Comparison of ENCODE assay signal across 11 cellular contexts in the genomic region with DNA sequence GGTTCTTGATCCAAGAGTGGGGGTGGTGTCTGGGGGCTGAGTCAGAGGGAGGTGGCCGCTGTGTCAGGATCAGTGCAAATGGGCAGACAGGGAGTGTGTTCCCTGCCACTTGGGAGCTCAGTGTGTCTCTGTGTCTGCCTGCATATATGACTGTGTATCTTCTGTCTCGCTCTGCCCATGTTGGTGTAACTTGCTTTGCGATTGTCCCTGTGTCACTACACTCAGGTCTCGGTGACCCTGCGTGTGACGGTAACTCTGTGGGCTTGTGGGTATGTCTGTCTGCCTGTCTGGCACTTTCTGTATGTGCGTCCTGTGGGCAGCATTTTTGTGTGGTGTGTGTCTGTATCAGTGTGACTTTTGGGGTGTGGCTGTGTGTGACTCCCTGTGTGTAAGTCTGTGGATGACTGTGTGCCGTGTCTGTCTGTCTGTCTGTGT. TPM values are rescaled to one million over a fixed set of nuclear protein-coding genes. Genes with fewer than 3 reads are reported as not detected.
A peak's percentile ranks its signal among the peaks of the same experiment; 100 is the strongest.
DNase-seq lines count a peak whose midpoint lies in the region; ATAC-seq, FAIRE-seq and TF ChIP-seq lines count a peak whose summit lies in the region.
"Had no signal": no experiment of that assay in that cellular context is flagged by ENCODE, and none has a peak within 500 bp of the region (broad histone marks: within the 10 kb centered on the region; RNA-seq: fewer than 3 reads in every experiment).

No MANE protein-coding gene starts in this region.

- H3K36me3 ChIP-seq in A673 (ENCODE audit: insufficient read depth, low read length, poor library complexity, severe bottlenecking) = no peaks in the 10 kb centered on the region
- no peaks in the 10 kb centered on the region; a peak in 1 of 8 replicates for H3K36me3 ChIP-seq in H1 (ENCODE audit: control insufficient read depth in 2 of 4, insufficient read depth in 4 of 4, low read length in 3 of 4)
- no peaks in the 10 kb centered on the region for H3K36me3 ChIP-seq in psoas muscle (ENCODE audit: insufficient read depth in 1 of 2, low read depth in 1 of 2)
- H3K36me3 ChIP-seq in transverse colon = no peaks in the 10 kb centered on the region

- H3K14ac ChIP-seq in H1 (ENCODE audit: insufficient read length) = no peak overlapping the region

- H3K18ac ChIP-seq in H1 (ENCODE audit: extremely low read depth, low read length) = no peak overlapping the region

- H2AK5ac ChIP-seq in H1 (ENCODE audit: low read depth, low read length) = peak overlapping the region; percentile 90

- H3K79me2 ChIP-seq in H1 (ENCODE audit: control insufficient read depth in 1 of 2, insufficient read depth in 2 of 2, low read length in 2 of 2) = no peaks in the 10 kb centered on the region

- TF ChIP-seq EP300 in H1 (IDR thresholded peaks at IDR 0.05; ENCODE audit: borderline replicate concordance in 1 of 2, low read depth in 2 of 2, low read length in 2 of 2) (no peak), transverse colon (IDR thresholded peaks at IDR 0.05; ENCODE audit: low read depth) (no peak)

- TF ChIP-seq CTCF in A673 (conservative IDR thresholded peaks at IDR 0.05; ENCODE audit: low read depth, low read length) (no peak), HFFc6 (IDR thresholded peaks at IDR 0.05) (no peak), H1 (IDR thresholded peaks at IDR 0.05; ENCODE audit: control extremely low read depth in 1 of 3, insufficient read depth in 1 of 3, low read depth in 1 of 3, low read length in 3 of 3) (no peak), psoas muscle (IDR thresholded peaks at IDR 0.05) (no peak), transverse colon (IDR thresholded peaks at IDR 0.05) (no peak)

- H3K4me1 ChIP-seq in A673 (ENCODE audit: insufficient read depth, low read length, poor library complexity, severe bottlenecking) (peaks cover 54% of the 10 kb centered on the region), H1 (replicated peaks in 1 of 4; ENCODE audit: control insufficient read depth in 3 of 4, insufficient read depth in 4 of 4, low read length in 3 of 4) (peaks cover 0 to 12% (median 7%) of the 10 kb centered on the region in 4 experiments; a peak in 6 of 7 replicates), psoas muscle (peaks cover 3% of the 10 kb centered on the region), transverse colon (peaks cover 6 to 31% (median 21%) of the 10 kb centered on the region in 4 donors)

- no peak overlapping the region for H4K8ac ChIP-seq in H1 (ENCODE audit: extremely low read depth, insufficient read depth, low read length)

- no peaks in the 10 kb centered on the region for H3K79me1 ChIP-seq in H1 (ENCODE audit: low read depth, low read length)

- peaks cover 36% of the 10 kb centered on the region for H3K4me1 Mint-ChIP-seq in HFFc6 (ENCODE audit: low read depth)
- H3K4me1 Mint-ChIP-seq: endodermal cell had no signal

- ATAC-seq in psoas muscle = no peak

- no peak overlapping the region for H2BK20ac ChIP-seq in H1 (ENCODE audit: low read length)

- BruUV-seq in A673 (replicated peaks; lab: Mats Ljungman, UMichigan) = no TSS peak

- no peak overlapping the region for H2AFZ ChIP-seq in H1 (ENCODE audit: low read length)

- H3K27ac ChIP-seq in A673 (ENCODE audit: low read depth, low read length, poor library complexity, severe bottlenecking) (peak overlapping the region; percentile 34), H1 (ENCODE audit: low read depth, low read length) (no peak overlapping the region), psoas muscle (no peak overlapping the region), transverse colon (no peak overlapping the region)

- peak overlapping the region; percentile 25 for H3K4me3 Mint-ChIP-seq in HFFc6
- H3K4me3 Mint-ChIP-seq: endodermal cell had no signal

- H4K5ac ChIP-seq in H1 (ENCODE audit: insufficient read length, low read depth, low read length) = no peak overlapping the region

- H2BK120ac ChIP-seq in H1 (replicated peaks; ENCODE audit: low read depth, low read length) = peak overlapping the region; percentile 72

- no peak overlapping the region for H2BK5ac ChIP-seq in H1 (ENCODE audit: low read depth, low read length)

- H3K23ac ChIP-seq in H1 (ENCODE audit: insufficient read length) = no peak overlapping the region

- peak overlapping the region; percentile 92; the same call in 1 of the 2 replicates for H2BK15ac ChIP-seq in H1 (ENCODE audit: low read length)

- DNase-seq in A673 (ENCODE audit: low spot score) = no peak
- peak; percentile 36 for DNase-seq in HFFc6
- DNase-seq in H1 (ENCODE audit: low read depth in 1 of 2, low spot score in 2 of 2) = no peak
- no peak for DNase-seq in psoas muscle
- no peak for DNase-seq in HT-29 (ENCODE audit: low spot score)
- DNase-seq in transverse colon = no peak
- DNase-seq: NCI-H2029 treated with DMSO at 0.1 percent for 48 hours, SHP77 had no signal

- CTCF ChIA-PET in A673 (lab: Charles Lee) (no interaction called here), H1 (lab: Charles Lee; ENCODE audit: partially characterized antibody) (interaction anchor here (0.6 to 2.3 kb wide), 13 partner anchors 9 to 622 kb away, joined by 3 to 16 read pairs (median 5); a partner anchor contains a TSS)

- H3K9me3 ChIP-seq in A673 (ENCODE audit: low read depth, low read length, poor library complexity, severe bottlenecking) (no peaks in the 10 kb centered on the region), H1 (ENCODE audit: insufficient read depth in 2 of 2, low read depth in 1 of 2, low read length in 1 of 2) (no peaks in the 10 kb centered on the region), psoas muscle (no peaks in the 10 kb centered on the region), transverse colon (no peaks in the 10 kb centered on the region)

- TF ChIP-seq RAD21 in H1 (IDR thresholded peaks at IDR 0.05 in 1 of 2, conservative IDR thresholded peaks at IDR 0.05 in 1 of 2; ENCODE audit: low read depth in 2 of 2, low read length in 2 of 2) = no peak

- in situ Hi-C loops in transverse colon (cut with MboI; ENCODE audit: low pct_ligation_motif_present in 1 of 4, low pct_unique_long_range_greater_than_20kb in 1 of 4, low sequenced_read_pairs in 3 of 4) = no loop called here

- intact Hi-C loops in A673 (cut with micrococcal nuclease; ENCODE audit: unreplicated experiment) (no loop called here), psoas muscle (cut with DNase I) (no loop called here), transverse colon (cut with DNase I; ENCODE audit: low total_unique reads) (no loop called here)

- FAIRE-seq in H1 (lab: Jason Lieb, UNC) = no peak
- FAIRE-seq: D721Med had no signal

- H3K9me3 Mint-ChIP-seq in HFFc6 = no peaks in the 10 kb centered on the region
- H3K9me3 Mint-ChIP-seq: endodermal cell had no signal

- peak overlapping the region; percentile 74 for H4K91ac ChIP-seq in H1 (replicated peaks; ENCODE audit: insufficient read length, low read length)

- H3K27me3 Mint-ChIP-seq in HFFc6 (ENCODE audit: insufficient read depth) = peaks cover 21% of the 10 kb centered on the region

- H3K27ac Mint-ChIP-seq in HFFc6 = peak overlapping the region; percentile 8; the same call in 1 of the 2 replicates
- H3K27ac Mint-ChIP-seq: endodermal cell had no signal

- H4K20me1 ChIP-seq in H1 (replicated peaks in 1 of 2; ENCODE audit: control insufficient read depth in 1 of 2, insufficient read depth in 2 of 2, low read length in 2 of 2) = peaks cover 0 to 21% of the 10 kb centered on the region in 2 experiments

- H3K9ac ChIP-seq in H1 (replicated peaks in 1 of 4; ENCODE audit: extremely low read depth in 1 of 4, low read depth in 3 of 4, low read length in 3 of 4) = no peak overlapping the region

- H3K4ac ChIP-seq in H1 (replicated peaks; ENCODE audit: insufficient read length, low read depth, low read length) = no peak overlapping the region

- no peak overlapping the region for H3K4me2 ChIP-seq in H1 (ENCODE audit: insufficient read depth in 1 of 2, low read depth in 2 of 2, low read length in 2 of 2)

- H2BK12ac ChIP-seq in H1 (ENCODE audit: low read depth, low read length) = peak overlapping the region; percentile 80; the same call in 1 of the 2 replicates

- WGBS in H1 (ENCODE audit: extremely low coverage in 1 of 2, insufficient coverage in 1 of 2, insufficient read length in 1 of 2, insufficient replicate concordance in 2 of 2, low coverage in 1 of 2, low lambda C conversion rate in 2 of 2, missing lambda C conversion rate in 1 of 2), 2 experiments = 89% methylated on average over 8 of the region's 8 CpGs; no CpG with 5 or more reads in 1 of the 2 experiments
- 59 to 66% (median 66%) methylated on average over 8 of the region's 8 CpGs for WGBS in psoas muscle, 3 donors
- 76% methylated on average over 8 of the region's 8 CpGs; no CpG with 5 or more reads in 1 of the 2 donors for WGBS in transverse colon (ENCODE audit: low coverage in 1 of 2), 2 donors

- no peak overlapping the region for H3K56ac ChIP-seq in H1 (replicated peaks; ENCODE audit: insufficient read length, low read depth, low read length)

- H3K4me3 ChIP-seq in A673 (ENCODE audit: low read depth, low read length, poor library complexity, severe bottlenecking) (no peak overlapping the region), H1 (ENCODE audit: extremely low read depth in 1 of 4, insufficient read depth in 2 of 4, low read depth in 3 of 4, low read length in 4 of 4) (no peak overlapping the region), psoas muscle (no peak overlapping the region), transverse colon (no peak overlapping the region)

- H3K23me2 ChIP-seq in H1 (ENCODE audit: low read depth, low read length) = peaks cover 11% of the 10 kb centered on the region; the same call in 1 of the 2 replicates

- TF ChIP-seq POLR2A in H1 (IDR thresholded peaks at IDR 0.05; ENCODE audit: control extremely low read depth in 1 of 2, low read depth in 2 of 2, low read length in 2 of 2) (no peak), transverse colon (IDR thresholded peaks at IDR 0.05) (no peak)

- POLR2A ChIA-PET in A673 (lab: Charles Lee; ENCODE audit: low non-redundant PET) = no interaction called here
- POLR2A ChIA-PET in H1 (lab: Charles Lee; ENCODE audit: partially characterized antibody) = interaction anchor here (1.0 to 2.5 kb wide), 5 partner anchors 9 to 76 kb away, joined by 5 to 20 read pairs (median 11); a partner anchor contains a TSS

- no peaks in the 10 kb centered on the region for H3K36me3 Mint-ChIP-seq in HFFc6 (ENCODE audit: low read depth)

- no peaks in the 10 kb centered on the region for H3K27me3 ChIP-seq in A673 (replicated peaks; ENCODE audit: insufficient read depth, low read depth, low read length, poor library complexity)
- H3K27me3 ChIP-seq in H1 (replicated peaks in 1 of 4; ENCODE audit: control insufficient read depth in 3 of 4, extremely low read depth in 1 of 4, insufficient read depth in 3 of 4, low read length in 3 of 4) = peaks cover 35 to 79% (median 72%) of the 10 kb centered on the region in 4 experiments
- H3K27me3 ChIP-seq in psoas muscle (ENCODE audit: insufficient read depth in 3 of 3, low read length in 2 of 3) = peaks cover under 1 to 72% (median 33%) of the 10 kb centered on the region in 3 donors
- peaks cover 63% of the 10 kb centered on the region for H3K27me3 ChIP-seq in transverse colon

RNA-seq across cellular contexts. Expression of a gene that starts 8.2 kb away (rescaled TPM):
- total RNA-seq in A673 (2021) = 0.95 and 1.2 TPM in 2 replicates
- total RNA-seq in HFFc6 (2021; fragmentation: NEBNext Ultra II Directional; extraction: Animal tissue kit (Norgen Biotek cat#: 25700)) = under 1 TPM in 4 of 6 experiments, not detected in 2; 0.09 to 0.17 (median 0.12) TPM
- not detected in 2 replicates for total RNA-seq in H1 (2021; fragmentation: NEBNext Ultra II Directional; extraction: Animal tissue kit (Norgen Biotek cat#: 25700))
- polyA plus RNA-seq in H1 (2011; rRNA removed) = 0.08 and 0.12 TPM in 2 replicates
- 0.03 TPM for polyA plus RNA-seq in H1 (2011; cell fraction: cytosol; rRNA removed)
- 0.33 TPM for polyA plus RNA-seq in H1 (2011; cell fraction: nucleus; rRNA removed)
- polyA plus RNA-seq in H1 (2012, experiment 1 of 2) = 0.08 to 0.16 TPM (median 0.10 TPM) in 3 of 4 replicates, not detected in the other
- not detected for polyA plus RNA-seq in H1 (2012, experiment 2 of 2)
- 0.02 TPM for polyA plus RNA-seq in H1 (2013, experiment 1 of 2)
- polyA plus RNA-seq in H1 (2013, experiment 2 of 2) = 0.06 TPM
- polyA minus RNA-seq in H1 (2011; rRNA and poly(A)+ RNA removed) = not detected in 2 replicates
- polyA minus RNA-seq in H1 (2011; cell fraction: cytosol; rRNA and poly(A)+ RNA removed) = not detected
- not detected for polyA minus RNA-seq in H1 (2011; cell fraction: nucleus; rRNA and poly(A)+ RNA removed)
- total RNA-seq in psoas muscle = not detected
- under 1 TPM in 1 of 3 donors, not detected in 2; 0.03 TPM for polyA plus RNA-seq in psoas muscle
- 0.39 and 0.64 TPM in 2 replicates for total RNA-seq in HT-29 (2014; rRNA removed; shearing (Covaris generic))
- total RNA-seq in transverse colon = 1 to 10 TPM in 2 of 4 donors, under 1 TPM in 2; 0.27 to 1.9 (median 0.95) TPM
- total RNA-seq: renal cortical epithelial cell had no signal

RNA-seq across cellular contexts. Expression of a gene that starts 22.7 kb away (rescaled TPM):
- total RNA-seq in A673 (2021) (114 and 124 TPM in 2 replicates), psoas muscle (10 to 100 TPM; 48.9 to 65.3 (median 55.9) TPM), transverse colon (100 to 1,000 TPM in 3 of 4 donors, 10 to 100 TPM in 1; 75.6 to 235 (median 165) TPM)
- 100 to 1,000 TPM; 245 to 349 (median 258) TPM for total RNA-seq in HFFc6 (2021; fragmentation: NEBNext Ultra II Directional; extraction: Animal tissue kit (Norgen Biotek cat#: 25700))
- total RNA-seq in H1 (2021; fragmentation: NEBNext Ultra II Directional; extraction: Animal tissue kit (Norgen Biotek cat#: 25700)) = 123 and 124 TPM in 2 replicates
- polyA plus RNA-seq in H1 (2011; rRNA removed) (439 and 585 TPM in 2 replicates), psoas muscle (100 to 1,000 TPM in 2 of 3 donors, 10 to 100 TPM in 1; 97.6 to 131 (median 102) TPM)
- polyA plus RNA-seq in H1 (2011; cell fraction: cytosol; rRNA removed) = 282 TPM
- polyA plus RNA-seq in H1 (2011; cell fraction: nucleus; rRNA removed) = 227 TPM
- 99.4 to 181 TPM (median 175 TPM) in 4 replicates for polyA plus RNA-seq in H1 (2012, experiment 1 of 2)
- 315 TPM for polyA plus RNA-seq in H1 (2012, experiment 2 of 2)
- 173 TPM for polyA plus RNA-seq in H1 (2013, experiment 1 of 2)
- 186 TPM for polyA plus RNA-seq in H1 (2013, experiment 2 of 2)
- polyA minus RNA-seq in H1 (2011; rRNA and poly(A)+ RNA removed) = 46.7 and 56.4 TPM in 2 replicates
- polyA minus RNA-seq in H1 (2011; cell fraction: cytosol; rRNA and poly(A)+ RNA removed) = 53.9 TPM
- polyA minus RNA-seq in H1 (2011; cell fraction: nucleus; rRNA and poly(A)+ RNA removed) = 41.0 TPM
- 232 and 234 TPM in 2 replicates for total RNA-seq in HT-29 (2014; rRNA removed; shearing (Covaris generic))

RNA-seq across cellular contexts. Expression of a gene that starts 53.4 kb away (rescaled TPM):
- 159 and 164 TPM in 2 replicates for total RNA-seq in A673 (2021)
- 10 to 100 TPM; 63.8 to 73.3 (median 68.2) TPM for total RNA-seq in HFFc6 (2021; fragmentation: NEBNext Ultra II Directional; extraction: Animal tissue kit (Norgen Biotek cat#: 25700))
- 49.0 and 54.6 TPM in 2 replicates for total RNA-seq in H1 (2021; fragmentation: NEBNext Ultra II Directional; extraction: Animal tissue kit (Norgen Biotek cat#: 25700))
- 23.0 and 41.1 TPM in 2 replicates for polyA plus RNA-seq in H1 (2011; rRNA removed)
- 35.9 TPM for polyA plus RNA-seq in H1 (2011; cell fraction: cytosol; rRNA removed)
- polyA plus RNA-seq in H1 (2011; cell fraction: nucleus; rRNA removed) = 95.3 TPM
- polyA plus RNA-seq in H1 (2012, experiment 1 of 2) = 38.4 to 51.0 TPM (median 48.8 TPM) in 4 replicates
- 35.5 TPM for polyA plus RNA-seq in H1 (2012, experiment 2 of 2)
- polyA plus RNA-seq in H1 (2013, experiment 1 of 2) = 49.6 TPM
- 44.9 TPM for polyA plus RNA-seq in H1 (2013, experiment 2 of 2)
- polyA minus RNA-seq in H1 (2011; rRNA and poly(A)+ RNA removed) = 9.4 and 11.0 TPM in 2 replicates
- polyA minus RNA-seq in H1 (2011; cell fraction: cytosol; rRNA and poly(A)+ RNA removed) = 25.5 TPM
- 34.6 TPM for polyA minus RNA-seq in H1 (2011; cell fraction: nucleus; rRNA and poly(A)+ RNA removed)
- 10 to 100 TPM; 15.8 to 22.2 (median 21.3) TPM for total RNA-seq in psoas muscle
- polyA plus RNA-seq in psoas muscle = 10 to 100 TPM; 20.4 to 28.0 (median 20.7) TPM
- 189 and 199 TPM in 2 replicates for total RNA-seq in HT-29 (2014; rRNA removed; shearing (Covaris generic))
- total RNA-seq in transverse colon = 100 to 1,000 TPM in 2 of 4 donors, 10 to 100 TPM in 2; 64.3 to 215 (median 113) TPM

RNA-seq across cellular contexts. Expression of a gene that starts 57.6 kb away (rescaled TPM):
- total RNA-seq in A673 (2021) = 8.5 and 9.0 TPM in 2 replicates
- total RNA-seq in HFFc6 (2021; fragmentation: NEBNext Ultra II Directional; extraction: Animal tissue kit (Norgen Biotek cat#: 25700)) = under 1 TPM in 4 of 6 experiments, not detected in 2; 0.10 to 0.66 (median 0.33) TPM
- 35.8 and 41.2 TPM in 2 replicates for total RNA-seq in H1 (2021; fragmentation: NEBNext Ultra II Directional; extraction: Animal tissue kit (Norgen Biotek cat#: 25700))
- 11.1 and 19.2 TPM in 2 replicates for polyA plus RNA-seq in H1 (2011; rRNA removed)
- 5.9 TPM for polyA plus RNA-seq in H1 (2011; cell fraction: cytosol; rRNA removed)
- 20.8 TPM for polyA plus RNA-seq in H1 (2011; cell fraction: nucleus; rRNA removed)
- 30.8 to 45.2 TPM (median 38.2 TPM) in 4 replicates for polyA plus RNA-seq in H1 (2012, experiment 1 of 2)
- 33.0 TPM for polyA plus RNA-seq in H1 (2012, experiment 2 of 2)
- polyA plus RNA-seq in H1 (2013, experiment 1 of 2) = 44.9 TPM
- polyA plus RNA-seq in H1 (2013, experiment 2 of 2) = 43.1 TPM
- 24.6 and 27.9 TPM in 2 replicates for polyA minus RNA-seq in H1 (2011; rRNA and poly(A)+ RNA removed)
- polyA minus RNA-seq in H1 (2011; cell fraction: cytosol; rRNA and poly(A)+ RNA removed) = 20.7 TPM
- 10.7 TPM for polyA minus RNA-seq in H1 (2011; cell fraction: nucleus; rRNA and poly(A)+ RNA removed)
- total RNA-seq in psoas muscle = under 1 TPM in 2 of 4 donors, not detected in 2; 0.15 to 0.24 TPM
- polyA plus RNA-seq in psoas muscle = under 1 TPM in 2 of 3 donors, not detected in 1; 0.12 to 0.17 TPM
- total RNA-seq in HT-29 (2014; rRNA removed; shearing (Covaris generic)) = 0.10 and 0.66 TPM in 2 replicates
- 1 to 10 TPM in 2 of 4 donors, under 1 TPM in 1, not detected in 1; 0.20 to 1.1 (median 1.1) TPM for total RNA-seq in transverse colon

RNA-seq across cellular contexts. Expression of a gene that starts 59.4 kb away (rescaled TPM):
- 14.4 and 17.8 TPM in 2 replicates for total RNA-seq in A673 (2021)
- total RNA-seq in HFFc6 (2021; fragmentation: NEBNext Ultra II Directional; extraction: Animal tissue kit (Norgen Biotek cat#: 25700)) = under 1 TPM in 4 of 6 experiments, not detected in 2; 0.23 to 0.62 (median 0.35) TPM
- 0.54 TPM in 1 of 2 replicates, not detected in the other for total RNA-seq in H1 (2021; fragmentation: NEBNext Ultra II Directional; extraction: Animal tissue kit (Norgen Biotek cat#: 25700))
- 0.77 and 0.83 TPM in 2 replicates for polyA plus RNA-seq in H1 (2011; rRNA removed)
- 0.49 TPM for polyA plus RNA-seq in H1 (2011; cell fraction: cytosol; rRNA removed)
- 0.91 TPM for polyA plus RNA-seq in H1 (2011; cell fraction: nucleus; rRNA removed)
- 0.28 to 1.0 TPM (median 0.52 TPM) in 3 of 4 replicates, not detected in the other for polyA plus RNA-seq in H1 (2012, experiment 1 of 2)
- 0.55 TPM for polyA plus RNA-seq in H1 (2012, experiment 2 of 2)
- polyA plus RNA-seq in H1 (2013, experiment 1 of 2) = 0.59 TPM
- polyA plus RNA-seq in H1 (2013, experiment 2 of 2) = 0.68 TPM
- polyA minus RNA-seq in H1 (2011; rRNA and poly(A)+ RNA removed) = not detected in 2 replicates
- polyA minus RNA-seq in H1 (2011; cell fraction: cytosol; rRNA and poly(A)+ RNA removed) = not detected
- polyA minus RNA-seq in H1 (2011; cell fraction: nucleus; rRNA and poly(A)+ RNA removed) = not detected
- 1 to 10 TPM in 2 of 4 donors, under 1 TPM in 2; 0.30 to 1.4 (median 0.91) TPM for total RNA-seq in psoas muscle
- polyA plus RNA-seq in psoas muscle = 1 to 10 TPM in 1 of 3 donors, under 1 TPM in 2; 0.30 to 1.3 (median 0.87) TPM
- 0.81 and 1.4 TPM in 2 replicates for total RNA-seq in HT-29 (2014; rRNA removed; shearing (Covaris generic))
- 10 to 100 TPM in 1 of 4 donors, 1 to 10 TPM in 2, not detected in 1; 2.3 to 33.0 (median 8.2) TPM for total RNA-seq in transverse colon
- total RNA-seq: endodermal cell had no signal
